In the genomic region with DNA sequence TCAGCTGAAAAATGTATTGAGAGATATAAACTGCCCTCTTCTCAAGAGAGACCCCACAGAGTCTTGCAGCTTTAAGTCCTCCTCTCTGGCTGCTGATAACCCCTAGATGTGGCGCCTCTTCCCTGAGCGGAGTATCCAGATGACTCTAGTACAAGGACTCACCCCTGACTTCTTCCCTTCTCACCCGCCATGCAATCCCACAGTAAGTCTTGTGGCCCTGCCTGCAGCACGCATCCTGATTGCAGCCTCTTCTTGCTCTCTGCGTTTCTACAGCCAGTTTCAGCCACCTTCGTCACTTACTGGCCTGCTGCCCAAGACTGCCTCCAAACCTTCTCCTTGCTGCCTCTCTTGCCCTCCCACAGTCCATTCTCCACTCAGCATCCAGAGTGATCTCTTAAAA, we compare ENCODE assay signal across 22 cellular contexts.
"Had no signal": no experiment of that assay in that cellular context is flagged by ENCODE, and none has a peak within 500 bp of the region (broad histone marks: within the 10 kb centered on the region; RNA-seq: fewer than 3 reads in every experiment).

No MANE protein-coding gene starts in this region.

- FAIRE-seq: keratinocyte, small intestine had no signal

- ATAC-seq: activated CD8-positive, alpha-beta T cell treated with anti-CD3 and anti-CD28 coated beads for 36 hours; activated naive CD8-positive, alpha-beta T cell treated with anti-CD3 and anti-CD28 coated beads, Interleukin-2, amount 50 U/mL, for 24 hours; activated T-cell treated with anti-CD3 and anti-CD28 coated beads, Interleukin-2, amount 50 U/mL, for 72 hours; heart right ventricle; left colon; sciatic nerve; stimulated activated memory B cell treated with anti-CD40 and anti-IgM and Interleukin-4, amounts not matched to agents 10 μg/mL and 1 μg/mL and 100 μg/mL, for 72 hours had no signal

- H3K27me3 Mint-ChIP-seq: activated CD4-positive, alpha-beta T cell treated with anti-CD3 and anti-CD28 coated beads, Interleukin-2, amount 10 ng/mL, durations not matched to agents 7 days and 5 days; activated naive CD8-positive, alpha-beta T cell treated with anti-CD3 and anti-CD28 coated beads, Interleukin-2, amount 50 U/mL, for 24 hours had no signal

- H3K4me3 Mint-ChIP-seq: activated CD4-positive, alpha-beta T cell treated with anti-CD3 and anti-CD28 coated beads, Interleukin-2, amount 10 ng/mL, durations not matched to agents 7 days and 5 days; activated CD8-positive, alpha-beta T cell treated with anti-CD3 and anti-CD28 coated beads for 36 hours; activated naive CD8-positive, alpha-beta T cell treated with anti-CD3 and anti-CD28 coated beads, Interleukin-2, amount 50 U/mL, for 24 hours; activated T-cell treated with anti-CD3 and anti-CD28 coated beads, Interleukin-2, amount 50 U/mL, for 72 hours; endodermal cell; nephron progenitor cell; stimulated activated memory B cell treated with anti-CD40 and anti-IgM and Interleukin-4, amounts not matched to agents 10 μg/mL and 1 μg/mL and 100 μg/mL, for 72 hours had no signal

- H3K4me1 Mint-ChIP-seq: stimulated activated memory B cell treated with anti-CD40 and anti-IgM and Interleukin-4, amounts not matched to agents 10 μg/mL and 1 μg/mL and 100 μg/mL, for 72 hours had no signal

- DNase-seq: activated CD4-positive, alpha-beta T cell treated with anti-CD3 and anti-CD28 coated beads, Interleukin-2, amount 10 ng/mL, durations not matched to agents 7 days and 5 days; activated CD4-positive, CD25-positive, alpha-beta regulatory T cell treated with anti-CD3 and anti-CD28 coated beads, Interleukin-2, amount 50 U/mL, for 72 hours; activated CD8-positive, alpha-beta T cell treated with anti-CD3 and anti-CD28 coated beads for 36 hours; activated gamma-delta T cell; activated naive CD4-positive, alpha-beta T cell treated with anti-CD3 and anti-CD28 coated beads, Interleukin-2, amount 50 U/mL, for 16 hours; activated naive CD8-positive, alpha-beta T cell treated with anti-CD3 and anti-CD28 coated beads, Interleukin-2, amount 50 U/mL, for 24 hours; activated T-cell treated with anti-CD3 and anti-CD28 coated beads, Interleukin-2, amount 50 U/mL, for 72 hours; cortex of kidney; endodermal cell; heart right ventricle; left colon; nephron progenitor cell; small intestine; stomach; SW 1271; transverse colon; WERI-Rb-1 had no signal

- H3K4me3 ChIP-seq: cardiac muscle cell, heart right ventricle, stomach, transverse colon, vagina had no signal

- H3K9me3 ChIP-seq: heart right ventricle, stomach, transverse colon, vagina had no signal

- H3K27ac ChIP-seq: cardiac muscle cell, heart right ventricle, stomach, transverse colon, vagina, WERI-Rb-1 had no signal

- H3K36me3 ChIP-seq: cardiac muscle cell, transverse colon, WERI-Rb-1 had no signal

- H3K27me3 ChIP-seq: cardiac muscle cell, heart right ventricle, stomach, transverse colon, vagina had no signal

- H3K27ac Mint-ChIP-seq: activated CD4-positive, alpha-beta T cell treated with anti-CD3 and anti-CD28 coated beads, Interleukin-2, amount 10 ng/mL, durations not matched to agents 7 days and 5 days; activated CD8-positive, alpha-beta T cell treated with anti-CD3 and anti-CD28 coated beads for 36 hours; activated naive CD8-positive, alpha-beta T cell treated with anti-CD3 and anti-CD28 coated beads, Interleukin-2, amount 50 U/mL, for 24 hours; activated T-cell treated with anti-CD3 and anti-CD28 coated beads, Interleukin-2, amount 50 U/mL, for 72 hours; endodermal cell; nephron progenitor cell had no signal

- H3K9me3 Mint-ChIP-seq: activated CD4-positive, alpha-beta T cell treated with anti-CD3 and anti-CD28 coated beads, Interleukin-2, amount 10 ng/mL, durations not matched to agents 7 days and 5 days; activated CD8-positive, alpha-beta T cell treated with anti-CD3 and anti-CD28 coated beads for 36 hours; activated naive CD8-positive, alpha-beta T cell treated with anti-CD3 and anti-CD28 coated beads, Interleukin-2, amount 50 U/mL, for 24 hours; activated T-cell treated with anti-CD3 and anti-CD28 coated beads, Interleukin-2, amount 50 U/mL, for 72 hours; endodermal cell; stimulated activated memory B cell treated with anti-CD40 and anti-IgM and Interleukin-4, amounts not matched to agents 10 μg/mL and 1 μg/mL and 100 μg/mL, for 72 hours had no signal
